ENCODE assay signal across 18 cellular contexts in genomic region chr16:87331241-87331801, GRCh38. TPM values are rescaled to one million over a fixed set of nuclear protein-coding genes. Genes with fewer than 3 reads are reported as not detected.
DNase-seq lines count a peak whose midpoint lies in the region; ATAC-seq and TF ChIP-seq lines count a peak whose summit lies in the region.
"Had no signal": no experiment of that assay in that cellular context is flagged by ENCODE, and none has a peak within 500 bp of the region (broad histone marks: within the 10 kb centered on the region; RNA-seq: fewer than 3 reads in every experiment).

No MANE protein-coding gene starts in this region.

- H3K27ac Mint-ChIP-seq in glutamatergic neuron (ENCODE audit: unreplicated experiment), result no peak overlapping the region
- H3K27ac Mint-ChIP-seq in activated CD8-positive, alpha-beta T cell treated with anti-CD3 and anti-CD28 coated beads for 36 hours, result no peak overlapping the region
- H3K27ac Mint-ChIP-seq: CD8-positive, alpha-beta memory T cell had no signal

- no peak overlapping the region for H3K4me2 ChIP-seq in osteoblast (ENCODE audit: insufficient read depth, low read length)
- H3K4me2 ChIP-seq: BLaER1 treated with 17β-estradiol and CSF1 and Interleukin-3, amounts not matched to agents 10 nM and 100 nM had no signal

- H3K9me3 ChIP-seq in osteoblast (ENCODE audit: low read depth, low read length), result no peaks in the 10 kb centered on the region
- H3K9me3 ChIP-seq: BLaER1 treated with 17β-estradiol and CSF1 and Interleukin-3, amounts not matched to agents 10 nM and 100 nM had no signal

- H3K36me3 ChIP-seq in H7 (replicated peaks; ENCODE audit: control insufficient read depth, insufficient read depth, low read length), result peaks cover 4% of the 10 kb centered on the region
- peaks cover 52% of the 10 kb centered on the region for H3K36me3 ChIP-seq in osteoblast (ENCODE audit: insufficient read depth, low read length)

- H3K9me3 Mint-ChIP-seq in glutamatergic neuron (ENCODE audit: unreplicated experiment), result peaks cover 7% of the 10 kb centered on the region
- H3K9me3 Mint-ChIP-seq in activated CD8-positive, alpha-beta T cell treated with anti-CD3 and anti-CD28 coated beads for 36 hours, result no peaks in the 10 kb centered on the region
- H3K9me3 Mint-ChIP-seq: CD8-positive, alpha-beta memory T cell had no signal

- no peaks in the 10 kb centered on the region for H3K79me2 ChIP-seq in osteoblast (ENCODE audit: insufficient read depth, low read length)

- H3K4me3 ChIP-seq in H7 (ENCODE audit: insufficient read depth, low read depth, low read length), result no peak overlapping the region
- no peak overlapping the region for H3K4me3 ChIP-seq in osteoblast (ENCODE audit: insufficient read depth, low read length)
- H3K4me3 ChIP-seq: BLaER1 treated with 17β-estradiol and CSF1 and Interleukin-3, amounts not matched to agents 10 nM and 100 nM had no signal

- no peaks in the 10 kb centered on the region for H3K4me1 ChIP-seq in osteoblast (ENCODE audit: insufficient read depth, low read length)

- ATAC-seq in activated CD8-positive, alpha-beta T cell treated with anti-CD3 and anti-CD28 coated beads for 36 hours, result no peak

- POLR2A ChIA-PET in activated CD8-positive, alpha-beta T cell treated with anti-CD3 and anti-CD28 coated beads for 36 hours (lab: Charles Lee), result interaction anchor here (0.6 to 2.8 kb wide), 5 partner anchors 9 to 50 kb away, joined by 3 to 7 read pairs (median 4); partner anchors contain the start of gene C16orf95

- H3K27me3 Mint-ChIP-seq in glutamatergic neuron (ENCODE audit: unreplicated experiment), result peaks cover 7% of the 10 kb centered on the region
- H3K27me3 Mint-ChIP-seq in activated CD8-positive, alpha-beta T cell treated with anti-CD3 and anti-CD28 coated beads for 36 hours, result no peaks in the 10 kb centered on the region
- H3K27me3 Mint-ChIP-seq: CD8-positive, alpha-beta memory T cell had no signal

- peaks cover 10% of the 10 kb centered on the region for H3K4me1 Mint-ChIP-seq in glutamatergic neuron (ENCODE audit: low read depth, unreplicated experiment)
- H3K4me1 Mint-ChIP-seq in activated CD8-positive, alpha-beta T cell treated with anti-CD3 and anti-CD28 coated beads for 36 hours (ENCODE audit: low read depth), result peaks cover 4% of the 10 kb centered on the region

- no peak overlapping the region for H2AFZ ChIP-seq in osteoblast (ENCODE audit: low read length)

- intact Hi-C loops in activated CD8-positive, alpha-beta T cell treated with anti-CD3 and anti-CD28 coated beads for 36 hours (cut with micrococcal nuclease), result no loop called here

- TF ChIP-seq CTCF in glutamatergic neuron (IDR thresholded peaks at IDR 0.05; ENCODE audit: partially characterized antibody, unreplicated experiment) (no peak), osteoblast (IDR thresholded peaks at IDR 0.05; ENCODE audit: extremely low read depth, low read depth, low read length) (no peak)
- TF ChIP-seq CTCF in activated CD8-positive, alpha-beta T cell treated with anti-CD3 and anti-CD28 coated beads for 36 hours (IDR thresholded peaks at IDR 0.05), result no peak

- no peaks in the 10 kb centered on the region for H3K36me3 Mint-ChIP-seq in glutamatergic neuron (ENCODE audit: unreplicated experiment)
- peaks cover 14% of the 10 kb centered on the region for H3K36me3 Mint-ChIP-seq in activated CD8-positive, alpha-beta T cell treated with anti-CD3 and anti-CD28 coated beads for 36 hours (ENCODE audit: low read depth)

- no peak overlapping the region for H3K4me3 Mint-ChIP-seq in glutamatergic neuron (ENCODE audit: unreplicated experiment)
- H3K4me3 Mint-ChIP-seq in activated CD8-positive, alpha-beta T cell treated with anti-CD3 and anti-CD28 coated beads for 36 hours, result no peak overlapping the region
- H3K4me3 Mint-ChIP-seq: CD8-positive, alpha-beta memory T cell had no signal

- no peaks in the 10 kb centered on the region for H3K27me3 ChIP-seq in H7 (ENCODE audit: control insufficient read depth, insufficient read depth, low read length)
- H3K27me3 ChIP-seq in osteoblast (ENCODE audit: insufficient read depth, low read length), result no peaks in the 10 kb centered on the region

- H3K27ac ChIP-seq in osteoblast (ENCODE audit: low read depth, low read length), result no peak overlapping the region
- H3K27ac ChIP-seq: BLaER1 treated with 17β-estradiol and CSF1 and Interleukin-3, amounts not matched to agents 10 nM and 100 nM had no signal

- DNase-seq in 8988T (peak; percentile 27), H7 (peak; percentile 51), glutamatergic neuron (peak; percentile 16), osteoblast (ENCODE audit: insufficient read length, low spot score, missing footprints) (peak; percentile 81), superior temporal gyrus (ENCODE audit: extremely low spot score) (no peak)
- DNase-seq in activated CD8-positive, alpha-beta T cell treated with anti-CD3 and anti-CD28 coated beads for 36 hours, result no peak
- DNase-seq in activated CD4-positive, alpha-beta T cell treated with anti-CD3 and anti-CD28 coated beads, Interleukin-2, amount 50 U/mL, for 48 hours, result no peak
- DNase-seq: CD8-positive, alpha-beta memory T cell; DMS53; KG1; MV-4-11; NCI-H1694 treated with DMSO at 0.1 percent for 48 hours; NCI-H2107; NCI-H510A treated with DMSO at 0.1 percent for 48 hours; NCI-H82; OCI-M1; SIG-M5 had no signal

- H4K20me1 ChIP-seq in osteoblast (ENCODE audit: insufficient read depth, low read length), result peaks cover 20% of the 10 kb centered on the region

- CTCF ChIA-PET in activated CD8-positive, alpha-beta T cell treated with anti-CD3 and anti-CD28 coated beads for 36 hours (lab: Charles Lee), result interaction anchor here (1.3 kb wide), 2 partner anchors 13 to 34 kb away, joined by 3 read pairs; no protein-coding TSS in a partner anchor

RNA-seq across cellular contexts. Expression of gene C16orf95, which starts 14.1 kb away (rescaled TPM):
- 4.4 and 5.1 TPM in 2 replicates for total RNA-seq in H7 (2014; rRNA removed; shearing (Covaris generic))
- total RNA-seq in glutamatergic neuron (ENCODE audit: unreplicated experiment) (9.2 TPM), osteoblast (4.0 and 4.4 TPM in 2 replicates)
- total RNA-seq in activated CD8-positive, alpha-beta T cell treated with anti-CD3 and anti-CD28 coated beads for 36 hours, result 10 to 100 TPM; 11.5 to 13.6 TPM

RNA-seq across cellular contexts. Expression of gene FBXO31, which starts 52.3 kb away (rescaled TPM):
- 24.4 and 27.6 TPM in 2 replicates for total RNA-seq in H7 (2014; rRNA removed; shearing (Covaris generic))
- total RNA-seq in glutamatergic neuron (ENCODE audit: unreplicated experiment) (66.7 TPM), osteoblast (31.2 and 33.3 TPM in 2 replicates)
- total RNA-seq in activated CD8-positive, alpha-beta T cell treated with anti-CD3 and anti-CD28 coated beads for 36 hours, result 10 to 100 TPM; 32.0 to 32.7 TPM

Comparison
In these comparisons a context has a peak if more than half of its experiments do, and no peak if none do; other contexts are left out.
1. DNase-seq: peak in 8988T (single experiment), H7 (single experiment), glutamatergic neuron (single experiment) and osteoblast (single experiment); none in superior temporal gyrus (single experiment), activated CD8-positive, alpha-beta T cell treated with anti-CD3 and anti-CD28 coated beads for 36 hours (single experiment) and activated CD4-positive, alpha-beta T cell treated with anti-CD3 and anti-CD28 coated beads, Interleukin-2, amount 50 U/mL, for 48 hours (0 of 2).